ENCODE assay signal across 8 cellular contexts in genomic region chr3:172520332-172520831, GRCh38. TPM values are rescaled to one million over a fixed set of nuclear protein-coding genes. Genes with fewer than 3 reads are reported as not detected.
A peak's percentile ranks its signal among the peaks of the same experiment; 100 is the strongest.
DNase-seq lines count a peak whose midpoint lies in the region; ATAC-seq and TF ChIP-seq lines count a peak whose summit lies in the region.

No MANE protein-coding gene starts in this region.

- no peaks in the 10 kb centered on the region for H3K36me3 ChIP-seq in sigmoid colon

- no peaks in the 10 kb centered on the region for H3K27me3 ChIP-seq in sigmoid colon

- no peaks in the 10 kb centered on the region for H3K27me3 Mint-ChIP-seq in T-helper 1 cell treated with Interleukin-12 subunit alpha and Interleukin-12 subunit beta and Interleukin-4 antibody, amounts not matched to agents 30 μg/mL and 1 μg/mL, for 36 hours (ENCODE audit: low read depth)

- intact Hi-C loops in sigmoid colon (cut with DNase I): no loop called here

- TF ChIP-seq EP300 in sigmoid colon (IDR thresholded peaks at IDR 0.05): no peak

- 3 to 30% methylated on average over 4 of the region's 4 CpGs for WGBS in sigmoid colon, 2 donors

- DNase-seq in iris pigment epithelial cell (ENCODE audit: low read depth) (peak; percentile 79), sigmoid colon (no peak), NCI-H1417 treated with DMSO at 0.1 percent for 48 hours (lab: John Stamatoyannopoulos, UW) (no peak), GF-D8 (lab: John Stamatoyannopoulos, UW) (no peak), KG1 (lab: John Stamatoyannopoulos, UW) (no peak)

- no peaks in the 10 kb centered on the region for H3K9me3 Mint-ChIP-seq in T-helper 1 cell treated with Interleukin-12 subunit alpha and Interleukin-12 subunit beta and Interleukin-4 antibody, amounts not matched to agents 30 μg/mL and 1 μg/mL, for 36 hours

- H3K36me3 Mint-ChIP-seq in T-helper 1 cell treated with Interleukin-12 subunit alpha and Interleukin-12 subunit beta and Interleukin-4 antibody, amounts not matched to agents 30 μg/mL and 1 μg/mL, for 36 hours (ENCODE audit: low read depth): peaks cover 71% of the 10 kb centered on the region

- H3K27ac ChIP-seq in sigmoid colon: peak overlapping the region in 2 of 4 donors; percentile 35 to 49

- H3K4me3 Mint-ChIP-seq in T-helper 1 cell treated with Interleukin-12 subunit alpha and Interleukin-12 subunit beta and Interleukin-4 antibody, amounts not matched to agents 30 μg/mL and 1 μg/mL, for 36 hours: peak overlapping the region; percentile 99

- peaks cover 0 to 31% (median 23%) of the 10 kb centered on the region in 4 donors for H3K4me1 ChIP-seq in sigmoid colon

- H3K9me3 ChIP-seq in sigmoid colon: no peaks in the 10 kb centered on the region

- H3K27ac Mint-ChIP-seq in T-helper 1 cell treated with Interleukin-12 subunit alpha and Interleukin-12 subunit beta and Interleukin-4 antibody, amounts not matched to agents 30 μg/mL and 1 μg/mL, for 36 hours: peak overlapping the region; percentile 94

- H3K4me1 Mint-ChIP-seq in T-helper 1 cell treated with Interleukin-12 subunit alpha and Interleukin-12 subunit beta and Interleukin-4 antibody, amounts not matched to agents 30 μg/mL and 1 μg/mL, for 36 hours (ENCODE audit: low read depth): peaks cover 56% of the 10 kb centered on the region

- ATAC-seq in GM18511 (IDR thresholded peaks at IDR 0.05; ENCODE audit: unreplicated experiment) (peak; percentile 61), HG02610 (IDR thresholded peaks at IDR 0.05; ENCODE audit: unreplicated experiment) (peak; percentile 85)

- TF ChIP-seq POLR2A in sigmoid colon (IDR thresholded peaks at IDR 0.05): no peak

- peak overlapping the region in 1 of 4 donors; percentile 49 for H3K4me3 ChIP-seq in sigmoid colon

- TF ChIP-seq CTCF in sigmoid colon (IDR thresholded peaks at IDR 0.05): no peak

RNA-seq across cellular contexts. Expression of gene TNFSF10, which starts 2.8 kb away (rescaled TPM):
- total RNA-seq in sigmoid colon: 10 to 100 TPM; 17.9 to 36.4 (median 29.9) TPM
- 10 to 100 TPM; 37.8 to 76.8 (median 51.1) TPM for polyA plus RNA-seq in sigmoid colon
